16 cellular contexts compared by ENCODE assay signal in genomic region chr4:109072595-109072994, GRCh38.
DNase-seq lines count a peak whose midpoint lies in the region; ATAC-seq and TF ChIP-seq lines count a peak whose summit lies in the region.
"Had no signal": no experiment of that assay in that cellular context is flagged by ENCODE, and none has a peak within 500 bp of the region (broad histone marks: within the 10 kb centered on the region; RNA-seq: fewer than 3 reads in every experiment).

No MANE protein-coding gene starts in this region.

- no peak for ATAC-seq in GM19023 (IDR thresholded peaks at IDR 0.05; ENCODE audit: unreplicated experiment)
- ATAC-seq: activated CD8-positive, alpha-beta T cell treated with anti-CD3 and anti-CD28 coated beads for 36 hours; GM12878 had no signal

- in situ Hi-C loops in G401 (cut with HindIII; ENCODE audit: low sequenced_read_pairs) = no loop called here

- no peaks in the 10 kb centered on the region for H3K27me3 ChIP-seq in adrenal gland
- H3K27me3 ChIP-seq: neutrophil had no signal

- WGBS in adrenal gland, 4 donors = 59 to 77% (median 73%) methylated on average over 2 of the region's 2 CpGs

- H3K36me3 ChIP-seq in adrenal gland (replicated peaks in 1 of 2) = no peaks in the 10 kb centered on the region
- H3K36me3 ChIP-seq: neutrophil, thoracic aorta had no signal

- H3K9me3 ChIP-seq in adrenal gland (replicated peaks in 1 of 3) = no peaks in the 10 kb centered on the region
- H3K9me3 ChIP-seq: neutrophil, thoracic aorta had no signal

- TF ChIP-seq POLR2A in adrenal gland (IDR thresholded peaks at IDR 0.05) = no peak

- CTCF ChIA-PET in AG04449 (lab: Yijun Ruan, JAX) = no interaction called here

- H3K4me3 ChIP-seq in AG04449 (ENCODE audit: low read depth, low read length) = no peak overlapping the region
- H3K4me3 ChIP-seq in adrenal gland = no peak overlapping the region
- H3K4me3 ChIP-seq: GM12878, thoracic aorta had no signal

- H3K4me1 ChIP-seq in adrenal gland (replicated peaks in 1 of 2) = no peaks in the 10 kb centered on the region

- intact Hi-C loops in adrenal gland (cut with DNase I) = no loop called here

- DNase-seq in AG04449 (ENCODE audit: low read depth, low spot score) (peak; percentile 62), HPDE6-E6E7 (ENCODE audit: extremely low spot score) (peak; percentile 8), SKM-1 treated with dmso at 0.1 percent for 144 hours (lab: John Stamatoyannopoulos, UW; ENCODE audit: unreplicated experiment) (peak; percentile 48), glomerular visceral epithelial cell (ENCODE audit: extremely low spot score) (peak; percentile 27), adrenal gland (no peak), G401 (ENCODE audit: low spot score) (no peak)
- no peak for DNase-seq in NK-92 treated with Interleukin-12 subunit alpha and Interleukin-12 subunit beta, amount 100 ng/mL, for 24 hours (lab: John Stamatoyannopoulos, UW)
- DNase-seq: activated CD8-positive, alpha-beta T cell treated with anti-CD3 and anti-CD28 coated beads for 36 hours; activated naive CD8-positive, alpha-beta T cell treated with anti-CD3 and anti-CD28 coated beads, Interleukin-2, amount 10 ng/mL, durations not matched to agents 7 days and 5 days; CD4-positive, alpha-beta T cell; kidney glomerular epithelial cell; NCI-H2171 treated with DMSO at 0.1 percent for 48 hours had no signal

- no peak for TF ChIP-seq CTCF in AG04449 (IDR thresholded peaks at IDR 0.05; ENCODE audit: insufficient read depth, low read length, missing control alignments)
- TF ChIP-seq CTCF in adrenal gland (IDR thresholded peaks at IDR 0.05) = no peak

- H3K27ac ChIP-seq in adrenal gland = no peak overlapping the region
- H3K27ac ChIP-seq: neutrophil, thoracic aorta had no signal

- POLR2A ChIA-PET in AG04449 (lab: Yijun Ruan, JAX) = no interaction called here

Comparison
In these comparisons a context has a peak if more than half of its experiments do, and no peak if none do; other contexts are left out.
1. DNase-seq: peak in AG04449 (single experiment), HPDE6-E6E7 (single experiment), SKM-1 treated with dmso at 0.1 percent for 144 hours (single experiment) and glomerular visceral epithelial cell (single experiment); none in NK-92 treated with Interleukin-12 subunit alpha and Interleukin-12 subunit beta, amount 100 ng/mL, for 24 hours (single experiment), adrenal gland (0 of 7) and G401 (single experiment).